In genomic region chr7:131327626-131328386, GRCh38 we compare ENCODE assay signal across 8 cellular contexts. TPM values are rescaled to one million over a fixed set of nuclear protein-coding genes. Genes with fewer than 3 reads are reported as not detected.
DNase-seq lines count a peak whose midpoint lies in the region; ATAC-seq lines count a peak whose summit lies in the region.

Gene MKLN1 (plus strand): TSS chr7:131327876. CDS start chr7:131327900, 24 bp downstream.

- ATAC-seq in GM19035 (IDR thresholded peaks at IDR 0.05; ENCODE audit: unreplicated experiment) (peak; percentile 96), HG03342 (IDR thresholded peaks at IDR 0.05; ENCODE audit: unreplicated experiment) (peak; percentile 87), left colon (peak; percentile 96)

- H3K27ac ChIP-seq in cingulate gyrus (ENCODE audit: low read depth, low read length) = peak within 1 kb of the TSS; percentile 91

- intact Hi-C loops in left colon (cut with DNase I, micrococcal nuclease) = loop anchor here in 1 of 2 donors (10.0 kb wide), 1 partner anchor 223 kb away; no protein-coding TSS in a partner anchor

- DNase-seq in AML-193 (lab: John Stamatoyannopoulos, UW) = peak; percentile 77 to 80
- peak; percentile 87 for DNase-seq in NCI-H460 (ENCODE audit: extremely low read depth, low read depth)
- peak; percentile 88 to 91 for DNase-seq in activated CD4-positive, alpha-beta T cell treated with anti-CD3 and anti-CD28 coated beads for 4 hours
- peak; percentile 91 to 97 for DNase-seq in left colon
- DNase-seq in stimulated activated CD4-positive, alpha-beta T cell treated with anti-CD3 and anti-CD28 coated beads, Interleukin-1b, Interleukin-23, amount 100 ng/mL, for 4 hours (ENCODE audit: low read depth in 2 of 2) = peak; percentile 84 to 92

RNA-seq across cellular contexts. Expression of gene MKLN1, which starts in this region (rescaled TPM):
- 31.7 and 42.6 TPM in 2 replicates for total RNA-seq in NCI-H460 (2014; rRNA removed; shearing (Covaris generic))
- 12.9 and 22.6 TPM in 2 replicates for polyA plus RNA-seq in NCI-H460 (2014; cell fraction: nucleus; rRNA removed)
- total RNA-seq in left colon = 10 to 100 TPM; 38.7 to 57.7 TPM

Comparison
In these comparisons a context has a peak if more than half of its experiments do, and no peak if none do; other contexts are left out.
1. Peak in every context shown above with its lines: DNase-seq, ATAC-seq and H3K27ac ChIP-seq.